ENCODE assay signal across 26 cellular contexts in the genomic region with DNA sequence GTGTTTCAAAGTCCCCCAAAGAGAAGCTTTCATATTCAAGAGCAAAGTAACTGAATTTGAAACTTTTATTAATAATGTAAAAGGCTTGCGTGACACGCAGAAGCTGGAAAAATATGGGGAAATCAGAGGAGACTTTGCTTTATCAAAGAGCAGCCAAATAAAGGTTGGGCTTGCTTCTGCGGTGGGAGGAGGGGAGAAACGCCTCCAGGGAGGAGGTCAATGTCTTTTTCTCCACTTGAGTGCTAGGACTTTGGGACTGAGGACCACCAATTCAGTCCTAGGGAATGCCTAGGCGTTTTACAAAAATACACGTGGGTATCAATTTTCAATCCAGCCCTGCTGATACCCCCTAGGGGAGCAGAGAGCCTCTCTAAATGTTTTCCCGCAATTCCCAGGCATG.
"Had no signal": no experiment of that assay in that cellular context is flagged by ENCODE, and none has a peak within 500 bp of the region (broad histone marks: within the 10 kb centered on the region; RNA-seq: fewer than 3 reads in every experiment).

No MANE protein-coding gene starts in this region.

- DNase-seq: naive B cell; naive thymus-derived CD8-positive, alpha-beta T cell; nephron progenitor cell; occipital lobe; pancreas; psoas muscle; right cardiac atrium; right lobe of liver; sigmoid colon; small intestine; stimulated activated CD4-positive, alpha-beta T cell treated with anti-CD3 and anti-CD28 coated beads, Interleukin-15, amount 100 ng/mL, for 24 hours; stimulated activated CD4-positive, alpha-beta T cell treated with anti-CD3 and anti-CD28 coated beads, Interleukin-2, amount 100 ng/mL, for 24 hours; stimulated activated CD4-positive, alpha-beta T cell treated with anti-CD3 and anti-CD28 coated beads, Interleukin-2, amount 100 ng/mL, for 48 hours; stimulated activated CD4-positive, alpha-beta T cell treated with anti-CD3 and anti-CD28 coated beads, Interleukin-4, amount 100 ng/mL, for 24 hours; stimulated activated naive B cell treated with anti-CD40 and anti-IgM and Interleukin-4, amounts not matched to agents 10 μg/mL and 1 μg/mL and 100 μg/mL, for 72 hours; stimulated activated naive CD4-positive, alpha-beta T cell treated with Interleukin-2 at 50 U/mL for 16 hours; stomach; thyroid gland; upper lobe of right lung; uterus had no signal

- H3K4me3 Mint-ChIP-seq: naive B cell; naive thymus-derived CD8-positive, alpha-beta T cell; natural killer cell treated with Interleukin-12 subunit alpha and Interleukin-12 subunit beta and Interleukin-15 and Interleukin-18, amount 100 ng/mL, for 72 hours; nephron progenitor cell; neural crest cell; stimulated activated effector memory CD8-positive, alpha-beta T cell treated with anti-CD3 and anti-CD28 coated beads, Interleukin-12 subunit alpha, Interleukin-12 subunit beta, amount 100 ng/mL, for 72 hours; stimulated activated naive B cell treated with anti-CD40 and anti-IgM and Interleukin-4, amounts not matched to agents 10 μg/mL and 1 μg/mL and 100 μg/mL, for 72 hours; stimulated activated naive CD8-positive, alpha-beta T cell treated with anti-CD3 and anti-CD28 coated beads, Interleukin-15, Interleukin-2, amounts not matched to agents 100 ng/mL and 50 ng/mL, for 24 hours had no signal

- H3K9me3 ChIP-seq: pancreas, psoas muscle, right lobe of liver, sigmoid colon, thoracic aorta, thyroid gland, tibial nerve, upper lobe of right lung, uterus had no signal

- H3K27ac Mint-ChIP-seq: naive B cell; naive thymus-derived CD8-positive, alpha-beta T cell; natural killer cell treated with Interleukin-12 subunit alpha and Interleukin-12 subunit beta and Interleukin-15 and Interleukin-18, amount 100 ng/mL, for 72 hours; nephron progenitor cell; stimulated activated effector memory CD8-positive, alpha-beta T cell treated with anti-CD3 and anti-CD28 coated beads, Interleukin-12 subunit alpha, Interleukin-12 subunit beta, amount 100 ng/mL, for 72 hours; stimulated activated naive B cell treated with anti-CD40 and anti-IgM and Interleukin-4, amounts not matched to agents 10 μg/mL and 1 μg/mL and 100 μg/mL, for 72 hours; stimulated activated naive CD8-positive, alpha-beta T cell treated with anti-CD3 and anti-CD28 coated beads, Interleukin-15, Interleukin-2, amounts not matched to agents 100 ng/mL and 50 ng/mL, for 24 hours had no signal

- H3K36me3 ChIP-seq: pancreas, right lobe of liver, sigmoid colon, stomach, thoracic aorta, thyroid gland, tibial nerve, upper lobe of right lung, uterus had no signal

- H3K4me1 ChIP-seq: psoas muscle, right lobe of liver, upper lobe of right lung, uterus had no signal

- H3K4me3 ChIP-seq: pancreas, psoas muscle, right lobe of liver, sigmoid colon, stomach, thoracic aorta, thyroid gland, tibial nerve, upper lobe of right lung, uterus had no signal

- H3K27ac ChIP-seq: pancreas, psoas muscle, right lobe of liver, sigmoid colon, stomach, thoracic aorta, thyroid gland, tibial nerve, upper lobe of right lung, uterus had no signal

- H3K36me3 Mint-ChIP-seq: naive B cell; naive thymus-derived CD8-positive, alpha-beta T cell; natural killer cell treated with Interleukin-12 subunit alpha and Interleukin-12 subunit beta and Interleukin-15 and Interleukin-18, amount 100 ng/mL, for 72 hours; stimulated activated effector memory CD8-positive, alpha-beta T cell treated with anti-CD3 and anti-CD28 coated beads, Interleukin-12 subunit alpha, Interleukin-12 subunit beta, amount 100 ng/mL, for 72 hours; stimulated activated naive B cell treated with anti-CD40 and anti-IgM and Interleukin-4, amounts not matched to agents 10 μg/mL and 1 μg/mL and 100 μg/mL, for 72 hours had no signal

- H3K4me1 Mint-ChIP-seq: naive B cell; stimulated activated effector memory CD8-positive, alpha-beta T cell treated with anti-CD3 and anti-CD28 coated beads, Interleukin-12 subunit alpha, Interleukin-12 subunit beta, amount 100 ng/mL, for 72 hours; stimulated activated naive B cell treated with anti-CD40 and anti-IgM and Interleukin-4, amounts not matched to agents 10 μg/mL and 1 μg/mL and 100 μg/mL, for 72 hours had no signal

- H3K9me3 Mint-ChIP-seq: natural killer cell treated with Interleukin-12 subunit alpha and Interleukin-12 subunit beta and Interleukin-15 and Interleukin-18, amount 100 ng/mL, for 72 hours; neural crest cell; stimulated activated effector memory CD8-positive, alpha-beta T cell treated with anti-CD3 and anti-CD28 coated beads, Interleukin-12 subunit alpha, Interleukin-12 subunit beta, amount 100 ng/mL, for 72 hours; stimulated activated naive B cell treated with anti-CD40 and anti-IgM and Interleukin-4, amounts not matched to agents 10 μg/mL and 1 μg/mL and 100 μg/mL, for 72 hours; stimulated activated naive CD8-positive, alpha-beta T cell treated with anti-CD3 and anti-CD28 coated beads, Interleukin-15, Interleukin-2, amounts not matched to agents 100 ng/mL and 50 ng/mL, for 24 hours had no signal

- H3K27me3 ChIP-seq: right lobe of liver, tibial nerve, uterus had no signal
